27 cellular contexts compared by ENCODE assay signal in genomic region chr7:78175330-78175729, GRCh38.
"Had no signal": no experiment of that assay in that cellular context is flagged by ENCODE, and none has a peak within 500 bp of the region (broad histone marks: within the 10 kb centered on the region; RNA-seq: fewer than 3 reads in every experiment).

No MANE protein-coding gene starts in this region.

- H3K36me3 Mint-ChIP-seq: activated CD4-positive, alpha-beta memory T cell treated with anti-CD3 and anti-CD28 coated beads for 36 hours; activated naive CD4-positive, alpha-beta T cell treated with anti-CD3 and anti-CD28 coated beads, Interleukin-2, amount 10 ng/mL, durations not matched to agents 7 days and 5 days; activated naive CD8-positive, alpha-beta T cell treated with anti-CD3 and anti-CD28 coated beads for 36 hours had no signal

- H3K4me1 ChIP-seq: breast epithelium, SJCRH30 had no signal

- H3K27me3 Mint-ChIP-seq: activated CD4-positive, alpha-beta memory T cell treated with anti-CD3 and anti-CD28 coated beads for 36 hours; activated naive CD4-positive, alpha-beta T cell treated with anti-CD3 and anti-CD28 coated beads, Interleukin-2, amount 10 ng/mL, durations not matched to agents 7 days and 5 days; activated naive CD8-positive, alpha-beta T cell treated with anti-CD3 and anti-CD28 coated beads for 36 hours had no signal

- H3K27ac Mint-ChIP-seq: activated CD4-positive, alpha-beta memory T cell treated with anti-CD3 and anti-CD28 coated beads for 36 hours; activated CD4-positive, alpha-beta T cell treated with anti-CD3 and anti-CD28 coated beads, Interleukin-2, amount 10 ng/mL, durations not matched to agents 7 days and 5 days; activated naive CD4-positive, alpha-beta T cell treated with anti-CD3 and anti-CD28 coated beads, Interleukin-2, amount 10 ng/mL, durations not matched to agents 7 days and 5 days; activated naive CD8-positive, alpha-beta T cell treated with anti-CD3 and anti-CD28 coated beads for 36 hours; activated T-cell treated with anti-CD3 and anti-CD28 coated beads, Interleukin-2, amount 50 U/mL, for 72 hours; activated T-helper 2 cell treated with anti-CD3 and anti-CD28 coated beads, Interferon-gamma antibody, Interleukin-2, Interleukin-4, amounts not matched to agents 10 μg/mL and 5 μg/mL and 100 μg/mL, durations not matched to agents 14 hours and 24 hours and 36 hours had no signal

- H3K27ac ChIP-seq: breast epithelium, RWPE1, SJCRH30, VCaP had no signal

- ATAC-seq: activated T-cell treated with anti-CD3 and anti-CD28 coated beads, Interleukin-2, amount 50 U/mL, for 72 hours; Panc1 had no signal

- H3K4me3 Mint-ChIP-seq: activated CD4-positive, alpha-beta memory T cell treated with anti-CD3 and anti-CD28 coated beads for 36 hours; activated CD4-positive, alpha-beta T cell treated with anti-CD3 and anti-CD28 coated beads, Interleukin-2, amount 10 ng/mL, durations not matched to agents 7 days and 5 days; activated naive CD4-positive, alpha-beta T cell treated with anti-CD3 and anti-CD28 coated beads, Interleukin-2, amount 10 ng/mL, durations not matched to agents 7 days and 5 days; activated naive CD8-positive, alpha-beta T cell treated with anti-CD3 and anti-CD28 coated beads for 36 hours; activated T-cell treated with anti-CD3 and anti-CD28 coated beads, Interleukin-2, amount 50 U/mL, for 72 hours had no signal

- H3K9me3 ChIP-seq: breast epithelium, SJCRH30, SK-N-SH had no signal

- H3K27me3 ChIP-seq: breast epithelium, SJCRH30 had no signal

- H3K36me3 ChIP-seq: breast epithelium, SJCRH30 had no signal

- H3K4me1 Mint-ChIP-seq: activated CD4-positive, alpha-beta T cell treated with anti-CD3 and anti-CD28 coated beads, Interleukin-2, amount 10 ng/mL, durations not matched to agents 7 days and 5 days; activated naive CD4-positive, alpha-beta T cell treated with anti-CD3 and anti-CD28 coated beads, Interleukin-2, amount 10 ng/mL, durations not matched to agents 7 days and 5 days; activated naive CD8-positive, alpha-beta T cell treated with anti-CD3 and anti-CD28 coated beads for 36 hours had no signal

- H3K9me3 Mint-ChIP-seq: activated CD4-positive, alpha-beta memory T cell treated with anti-CD3 and anti-CD28 coated beads for 36 hours; activated CD4-positive, alpha-beta T cell treated with anti-CD3 and anti-CD28 coated beads, Interleukin-2, amount 10 ng/mL, durations not matched to agents 7 days and 5 days; activated naive CD4-positive, alpha-beta T cell treated with anti-CD3 and anti-CD28 coated beads, Interleukin-2, amount 10 ng/mL, durations not matched to agents 7 days and 5 days; activated naive CD8-positive, alpha-beta T cell treated with anti-CD3 and anti-CD28 coated beads for 36 hours; activated T-cell treated with anti-CD3 and anti-CD28 coated beads, Interleukin-2, amount 50 U/mL, for 72 hours; activated T-helper 2 cell treated with anti-CD3 and anti-CD28 coated beads, Interferon-gamma antibody, Interleukin-2, Interleukin-4, amounts not matched to agents 10 μg/mL and 5 μg/mL and 100 μg/mL, durations not matched to agents 14 hours and 24 hours and 36 hours had no signal

- DNase-seq: activated CD4-positive, alpha-beta memory T cell treated with anti-CD3 and anti-CD28 coated beads for 36 hours; activated CD4-positive, alpha-beta T cell treated with anti-CD3 and anti-CD28 coated beads, Interleukin-2, amount 10 ng/mL, durations not matched to agents 7 days and 5 days; activated CD4-positive, CD25-positive, alpha-beta regulatory T cell; activated gamma-delta T cell treated with Interleukin-2 at 50 U/mL for 16 hours; activated naive CD4-positive, alpha-beta T cell treated with anti-CD3 and anti-CD28 coated beads, Interleukin-2, amount 10 ng/mL, durations not matched to agents 7 days and 5 days; activated naive CD8-positive, alpha-beta T cell treated with anti-CD3 and anti-CD28 coated beads for 36 hours; activated T-cell treated with anti-CD3 and anti-CD28 coated beads for 4 hours; activated T-cell treated with anti-CD3 and anti-CD28 coated beads, Interleukin-2, amount 50 U/mL, for 72 hours; Karpas-422; MM.1S; NCI-H1105; NCI-H1436; NCI-H1694 treated with DMSO at 0.1 percent for 48 hours; NCI-H2029 treated with DMSO at 0.1 percent for 48 hours; NCI-H345; NCI-H510A; NCI-H526 treated with DMSO at 0.1 percent for 48 hours; NCI-H82; Right ventricle myocardium superior; SJCRH30; SK-N-SH; T-helper 1 cell had no signal

- H3K4me3 ChIP-seq: breast epithelium, SJCRH30 had no signal
